Comparison of ENCODE assay signal across 1 cellular context in the genomic region with DNA sequence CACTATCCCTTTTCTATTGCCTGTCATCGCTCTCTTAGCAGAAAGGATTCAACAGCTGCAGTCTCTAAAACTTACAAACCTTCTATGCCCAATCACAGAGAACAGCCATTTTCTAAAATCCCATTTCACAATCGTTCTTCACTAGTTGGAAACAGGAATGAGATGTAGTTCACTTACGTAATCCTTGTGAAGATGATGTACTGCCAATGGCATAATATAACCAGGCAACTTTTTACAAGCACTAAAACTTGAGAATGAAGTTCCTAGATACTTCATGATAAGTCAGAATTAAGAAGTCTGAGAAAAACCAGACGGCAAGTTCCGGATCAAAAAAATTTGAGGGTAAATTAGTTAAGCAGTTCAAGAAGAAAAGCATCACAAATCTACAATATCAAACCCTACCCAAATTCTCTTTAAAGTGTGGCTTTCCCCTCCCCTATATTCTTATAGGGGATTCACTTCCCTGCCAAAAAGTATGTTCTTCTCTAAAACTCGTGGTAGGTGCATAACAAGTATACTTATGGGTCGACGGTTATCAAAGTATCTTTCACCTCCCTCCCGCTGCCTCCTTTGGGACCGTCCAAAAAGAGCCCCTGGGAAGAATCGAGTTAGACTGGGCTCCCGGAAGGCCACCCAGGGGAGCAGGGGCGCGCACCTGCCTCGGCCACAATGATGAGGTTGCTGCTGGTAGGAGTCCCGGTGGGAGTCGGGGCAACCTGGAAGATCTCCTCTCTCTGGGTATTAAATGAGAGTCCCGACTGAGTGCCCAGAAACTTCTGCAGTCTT.
TF ChIP-seq lines count a peak whose summit lies in the region.

No MANE protein-coding gene starts in this region.

TF ChIP-seq in K562, 482 proteins besides CTCF, POLR2A, EP300 and RAD21 (continues in another document):
- TF ChIP-seq, protein P1, sequence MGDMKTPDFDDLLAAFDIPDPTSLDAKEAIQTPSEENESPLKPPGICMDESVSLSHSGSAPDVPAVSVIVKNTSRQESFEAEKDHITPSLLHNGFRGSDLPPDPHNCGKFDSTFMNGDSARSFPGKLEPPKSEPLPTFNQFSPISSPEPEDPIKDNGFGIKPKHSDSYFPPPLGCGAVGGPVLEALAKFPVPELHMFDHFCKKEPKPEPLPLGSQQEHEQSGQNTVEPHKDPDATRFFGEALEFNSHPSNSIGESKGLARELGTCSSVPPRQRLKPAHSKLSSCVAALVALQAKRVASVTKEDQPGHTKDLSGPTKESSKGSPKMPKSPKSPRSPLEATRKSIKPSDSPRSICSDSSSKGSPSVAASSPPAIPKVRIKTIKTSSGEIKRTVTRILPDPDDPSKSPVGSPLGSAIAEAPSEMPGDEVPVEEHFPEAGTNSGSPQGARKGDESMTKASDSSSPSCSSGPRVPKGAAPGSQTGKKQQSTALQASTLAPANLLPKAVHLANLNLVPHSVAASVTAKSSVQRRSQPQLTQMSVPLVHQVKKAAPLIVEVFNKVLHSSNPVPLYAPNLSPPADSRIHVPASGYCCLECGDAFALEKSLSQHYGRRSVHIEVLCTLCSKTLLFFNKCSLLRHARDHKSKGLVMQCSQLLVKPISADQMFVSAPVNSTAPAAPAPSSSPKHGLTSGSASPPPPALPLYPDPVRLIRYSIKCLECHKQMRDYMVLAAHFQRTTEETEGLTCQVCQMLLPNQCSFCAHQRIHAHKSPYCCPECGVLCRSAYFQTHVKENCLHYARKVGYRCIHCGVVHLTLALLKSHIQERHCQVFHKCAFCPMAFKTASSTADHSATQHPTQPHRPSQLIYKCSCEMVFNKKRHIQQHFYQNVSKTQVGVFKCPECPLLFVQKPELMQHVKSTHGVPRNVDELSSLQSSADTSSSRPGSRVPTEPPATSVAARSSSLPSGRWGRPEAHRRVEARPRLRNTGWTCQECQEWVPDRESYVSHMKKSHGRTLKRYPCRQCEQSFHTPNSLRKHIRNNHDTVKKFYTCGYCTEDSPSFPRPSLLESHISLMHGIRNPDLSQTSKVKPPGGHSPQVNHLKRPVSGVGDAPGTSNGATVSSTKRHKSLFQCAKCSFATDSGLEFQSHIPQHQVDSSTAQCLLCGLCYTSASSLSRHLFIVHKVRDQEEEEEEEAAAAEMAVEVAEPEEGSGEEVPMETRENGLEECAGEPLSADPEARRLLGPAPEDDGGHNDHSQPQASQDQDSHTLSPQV (IDR thresholded peaks at IDR 0.05), result no peak
- TF ChIP-seq DNMT1 (IDR thresholded peaks at IDR 0.05) (no peak), GTF2F1 (IDR thresholded peaks at IDR 0.05; ENCODE audit: low read depth, low read length) (no peak), TOE1 (IDR thresholded peaks at IDR 0.05; ENCODE audit: borderline replicate concordance) (no peak), TOE1 (CRISPR knock-in tag; IDR thresholded peaks at IDR 0.05; ENCODE audit: borderline replicate concordance, low read depth) (no peak), CEBPB (tag; IDR thresholded peaks at IDR 0.05) (peak; percentile 86), PHF8 (IDR thresholded peaks at IDR 0.05; ENCODE audit: borderline replicate concordance, low read length) (no peak; the same call in 1 of the 2 replicates), CAMTA2 (CRISPR knock-in tag; conservative IDR thresholded peaks at IDR 0.05) (no peak), FOXP1 (CRISPR knock-in tag; IDR thresholded peaks at IDR 0.05) (0 out of 2 replicates have a peak, but pooled peaks have one; percentile 2), SIX5 (IDR thresholded peaks at IDR 0.05; ENCODE audit: borderline replicate concordance in 1 of 2, insufficient read depth in 1 of 2, low read depth in 1 of 2, low read length in 2 of 2) (no peak), CBX2 (IDR thresholded peaks at IDR 0.05; ENCODE audit: insufficient read depth, low read length, poor library complexity, severe bottlenecking) (no peak), CEBPG (CRISPR knock-in tag; IDR thresholded peaks at IDR 0.05) (no peak), CEBPG (tag; conservative IDR thresholded peaks at IDR 0.05 in 1 of 2, IDR thresholded peaks at IDR 0.05 in 1 of 2) (peak; percentile 64 to 72), ZNF274 (IDR thresholded peaks at IDR 0.05; ENCODE audit: borderline replicate concordance, low read depth, low read length) (no peak), LEF1 (IDR thresholded peaks at IDR 0.05) (no peak), CBX5 (IDR thresholded peaks at IDR 0.05; ENCODE audit: borderline replicate concordance, low read depth) (no peak), PHF21A (IDR thresholded peaks at IDR 0.05; ENCODE audit: borderline replicate concordance, low read depth) (no peak), PURB (CRISPR knock-in tag; IDR thresholded peaks at IDR 0.05; ENCODE audit: low read depth) (no peak), BRCA1 (IDR thresholded peaks at IDR 0.05) (no peak), BRCA1 (CRISPR knock-in tag; IDR thresholded peaks at IDR 0.05) (no peak)
- TF ChIP-seq, protein P2, sequence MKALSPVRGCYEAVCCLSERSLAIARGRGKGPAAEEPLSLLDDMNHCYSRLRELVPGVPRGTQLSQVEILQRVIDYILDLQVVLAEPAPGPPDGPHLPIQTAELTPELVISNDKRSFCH (CRISPR knock-in tag; IDR thresholded peaks at IDR 0.05), result no peak
- TF ChIP-seq, protein P2 (tag; IDR thresholded peaks at IDR 0.05), result no peak
- TF ChIP-seq, protein P3, sequence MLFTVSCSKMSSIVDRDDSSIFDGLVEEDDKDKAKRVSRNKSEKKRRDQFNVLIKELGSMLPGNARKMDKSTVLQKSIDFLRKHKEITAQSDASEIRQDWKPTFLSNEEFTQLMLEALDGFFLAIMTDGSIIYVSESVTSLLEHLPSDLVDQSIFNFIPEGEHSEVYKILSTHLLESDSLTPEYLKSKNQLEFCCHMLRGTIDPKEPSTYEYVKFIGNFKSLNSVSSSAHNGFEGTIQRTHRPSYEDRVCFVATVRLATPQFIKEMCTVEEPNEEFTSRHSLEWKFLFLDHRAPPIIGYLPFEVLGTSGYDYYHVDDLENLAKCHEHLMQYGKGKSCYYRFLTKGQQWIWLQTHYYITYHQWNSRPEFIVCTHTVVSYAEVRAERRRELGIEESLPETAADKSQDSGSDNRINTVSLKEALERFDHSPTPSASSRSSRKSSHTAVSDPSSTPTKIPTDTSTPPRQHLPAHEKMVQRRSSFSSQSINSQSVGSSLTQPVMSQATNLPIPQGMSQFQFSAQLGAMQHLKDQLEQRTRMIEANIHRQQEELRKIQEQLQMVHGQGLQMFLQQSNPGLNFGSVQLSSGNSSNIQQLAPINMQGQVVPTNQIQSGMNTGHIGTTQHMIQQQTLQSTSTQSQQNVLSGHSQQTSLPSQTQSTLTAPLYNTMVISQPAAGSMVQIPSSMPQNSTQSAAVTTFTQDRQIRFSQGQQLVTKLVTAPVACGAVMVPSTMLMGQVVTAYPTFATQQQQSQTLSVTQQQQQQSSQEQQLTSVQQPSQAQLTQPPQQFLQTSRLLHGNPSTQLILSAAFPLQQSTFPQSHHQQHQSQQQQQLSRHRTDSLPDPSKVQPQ (CRISPR knock-in tag; IDR thresholded peaks at IDR 0.05; ENCODE audit: borderline replicate concordance), result no peak
- TF ChIP-seq, protein P4, sequence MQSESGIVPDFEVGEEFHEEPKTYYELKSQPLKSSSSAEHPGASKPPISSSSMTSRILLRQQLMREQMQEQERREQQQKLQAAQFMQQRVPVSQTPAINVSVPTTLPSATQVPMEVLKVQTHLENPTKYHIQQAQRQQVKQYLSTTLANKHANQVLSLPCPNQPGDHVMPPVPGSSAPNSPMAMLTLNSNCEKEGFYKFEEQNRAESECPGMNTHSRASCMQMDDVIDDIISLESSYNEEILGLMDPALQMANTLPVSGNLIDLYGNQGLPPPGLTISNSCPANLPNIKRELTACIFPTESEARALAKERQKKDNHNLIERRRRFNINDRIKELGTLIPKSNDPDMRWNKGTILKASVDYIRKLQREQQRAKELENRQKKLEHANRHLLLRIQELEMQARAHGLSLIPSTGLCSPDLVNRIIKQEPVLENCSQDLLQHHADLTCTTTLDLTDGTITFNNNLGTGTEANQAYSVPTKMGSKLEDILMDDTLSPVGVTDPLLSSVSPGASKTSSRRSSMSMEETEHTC (IDR thresholded peaks at IDR 0.05), result no peak
- TF ChIP-seq, protein P5, sequence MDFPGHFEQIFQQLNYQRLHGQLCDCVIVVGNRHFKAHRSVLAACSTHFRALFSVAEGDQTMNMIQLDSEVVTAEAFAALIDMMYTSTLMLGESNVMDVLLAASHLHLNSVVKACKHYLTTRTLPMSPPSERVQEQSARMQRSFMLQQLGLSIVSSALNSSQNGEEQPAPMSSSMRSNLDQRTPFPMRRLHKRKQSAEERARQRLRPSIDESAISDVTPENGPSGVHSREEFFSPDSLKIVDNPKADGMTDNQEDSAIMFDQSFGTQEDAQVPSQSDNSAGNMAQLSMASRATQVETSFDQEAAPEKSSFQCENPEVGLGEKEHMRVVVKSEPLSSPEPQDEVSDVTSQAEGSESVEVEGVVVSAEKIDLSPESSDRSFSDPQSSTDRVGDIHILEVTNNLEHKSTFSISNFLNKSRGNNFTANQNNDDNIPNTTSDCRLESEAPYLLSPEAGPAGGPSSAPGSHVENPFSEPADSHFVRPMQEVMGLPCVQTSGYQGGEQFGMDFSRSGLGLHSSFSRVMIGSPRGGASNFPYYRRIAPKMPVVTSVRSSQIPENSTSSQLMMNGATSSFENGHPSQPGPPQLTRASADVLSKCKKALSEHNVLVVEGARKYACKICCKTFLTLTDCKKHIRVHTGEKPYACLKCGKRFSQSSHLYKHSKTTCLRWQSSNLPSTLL (IDR thresholded peaks at IDR 0.05), result no peak
- TF ChIP-seq, protein P6, sequence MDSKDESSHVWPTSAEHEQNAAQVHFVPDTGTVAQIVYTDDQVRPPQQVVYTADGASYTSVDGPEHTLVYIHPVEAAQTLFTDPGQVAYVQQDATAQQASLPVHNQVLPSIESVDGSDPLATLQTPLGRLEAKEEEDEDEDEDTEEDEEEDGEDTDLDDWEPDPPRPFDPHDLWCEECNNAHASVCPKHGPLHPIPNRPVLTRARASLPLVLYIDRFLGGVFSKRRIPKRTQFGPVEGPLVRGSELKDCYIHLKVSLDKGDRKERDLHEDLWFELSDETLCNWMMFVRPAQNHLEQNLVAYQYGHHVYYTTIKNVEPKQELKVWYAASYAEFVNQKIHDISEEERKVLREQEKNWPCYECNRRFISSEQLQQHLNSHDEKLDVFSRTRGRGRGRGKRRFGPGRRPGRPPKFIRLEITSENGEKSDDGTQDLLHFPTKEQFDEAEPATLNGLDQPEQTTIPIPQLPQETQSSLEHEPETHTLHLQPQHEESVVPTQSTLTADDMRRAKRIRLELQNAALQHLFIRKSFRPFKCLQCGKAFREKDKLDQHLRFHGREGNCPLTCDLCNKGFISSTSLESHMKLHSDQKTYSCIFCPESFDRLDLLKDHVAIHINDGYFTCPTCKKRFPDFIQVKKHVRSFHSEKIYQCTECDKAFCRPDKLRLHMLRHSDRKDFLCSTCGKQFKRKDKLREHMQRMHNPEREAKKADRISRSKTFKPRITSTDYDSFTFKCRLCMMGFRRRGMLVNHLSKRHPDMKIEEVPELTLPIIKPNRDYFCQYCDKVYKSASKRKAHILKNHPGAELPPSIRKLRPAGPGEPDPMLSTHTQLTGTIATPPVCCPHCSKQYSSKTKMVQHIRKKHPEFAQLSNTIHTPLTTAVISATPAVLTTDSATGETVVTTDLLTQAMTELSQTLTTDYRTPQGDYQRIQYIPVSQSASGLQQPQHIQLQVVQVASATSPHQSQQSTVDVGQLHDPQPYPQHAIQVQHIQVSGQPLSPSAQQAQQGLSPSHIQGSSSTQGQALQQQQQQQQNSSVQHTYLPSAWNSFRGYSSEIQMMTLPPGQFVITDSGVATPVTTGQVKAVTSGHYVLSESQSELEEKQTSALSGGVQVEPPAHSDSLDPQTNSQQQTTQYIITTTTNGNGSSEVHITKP (IDR thresholded peaks at IDR 0.05; ENCODE audit: partially characterized antibody), result peak; percentile 87
- TF ChIP-seq, protein P7, sequence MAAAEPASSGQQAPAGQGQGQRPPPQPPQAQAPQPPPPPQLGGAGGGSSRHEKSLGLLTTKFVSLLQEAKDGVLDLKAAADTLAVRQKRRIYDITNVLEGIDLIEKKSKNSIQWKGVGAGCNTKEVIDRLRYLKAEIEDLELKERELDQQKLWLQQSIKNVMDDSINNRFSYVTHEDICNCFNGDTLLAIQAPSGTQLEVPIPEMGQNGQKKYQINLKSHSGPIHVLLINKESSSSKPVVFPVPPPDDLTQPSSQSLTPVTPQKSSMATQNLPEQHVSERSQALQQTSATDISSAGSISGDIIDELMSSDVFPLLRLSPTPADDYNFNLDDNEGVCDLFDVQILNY (CRISPR knock-in tag; IDR thresholded peaks at IDR 0.05), result no peak
- TF ChIP-seq, protein P8, sequence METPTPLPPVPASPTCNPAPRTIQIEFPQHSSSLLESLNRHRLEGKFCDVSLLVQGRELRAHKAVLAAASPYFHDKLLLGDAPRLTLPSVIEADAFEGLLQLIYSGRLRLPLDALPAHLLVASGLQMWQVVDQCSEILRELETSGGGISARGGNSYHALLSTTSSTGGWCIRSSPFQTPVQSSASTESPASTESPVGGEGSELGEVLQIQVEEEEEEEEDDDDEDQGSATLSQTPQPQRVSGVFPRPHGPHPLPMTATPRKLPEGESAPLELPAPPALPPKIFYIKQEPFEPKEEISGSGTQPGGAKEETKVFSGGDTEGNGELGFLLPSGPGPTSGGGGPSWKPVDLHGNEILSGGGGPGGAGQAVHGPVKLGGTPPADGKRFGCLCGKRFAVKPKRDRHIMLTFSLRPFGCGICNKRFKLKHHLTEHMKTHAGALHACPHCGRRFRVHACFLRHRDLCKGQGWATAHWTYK (CRISPR knock-in tag; IDR thresholded peaks at IDR 0.05), result no peak
